ENCODE assay signal across 8 cellular contexts in the genomic region with DNA sequence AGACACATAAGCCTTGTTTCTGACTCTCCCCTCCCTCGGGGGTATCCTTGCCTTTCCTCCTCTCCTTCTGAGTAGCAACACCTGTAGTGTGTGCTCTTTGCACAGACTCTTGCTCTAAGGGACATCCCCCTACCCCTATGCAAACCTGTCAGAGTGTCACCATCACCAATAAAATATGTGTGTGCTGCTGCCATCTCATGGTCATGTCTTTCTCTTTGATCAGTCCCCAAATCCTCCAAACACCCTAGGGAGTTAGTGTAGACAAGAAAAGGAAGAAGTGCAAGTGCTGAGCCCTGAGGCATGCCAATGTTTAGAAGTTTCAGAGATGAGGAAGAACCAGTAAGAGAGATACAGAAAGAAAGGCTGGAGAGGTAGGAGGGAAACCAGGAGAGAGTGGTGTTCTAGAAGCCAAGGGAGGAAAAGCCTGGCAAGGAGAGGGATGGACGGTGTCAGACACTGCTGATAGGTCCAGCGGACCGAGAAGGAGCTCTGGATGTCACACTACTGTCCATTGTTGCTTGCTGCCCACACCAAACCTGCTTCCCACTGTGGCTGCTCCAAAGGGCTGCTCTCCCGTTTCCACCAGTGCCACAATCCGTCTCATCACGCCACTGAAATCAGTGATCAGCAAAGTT. TPM values are rescaled to one million over a fixed set of nuclear protein-coding genes. Genes with fewer than 3 reads are reported as not detected.
DNase-seq lines count a peak whose midpoint lies in the region; ATAC-seq and TF ChIP-seq lines count a peak whose summit lies in the region.

No MANE protein-coding gene starts in this region.

- H3K4me2 ChIP-seq in DOHH2 (ENCODE audit: low read length), result no peak overlapping the region

- H3K27ac Mint-ChIP-seq in glutamatergic neuron (ENCODE audit: unreplicated experiment), result no peak overlapping the region

- H4K20me1 ChIP-seq in DOHH2 (ENCODE audit: control insufficient read depth, insufficient read depth, low read depth, low read length), result no peaks in the 10 kb centered on the region

- H3K79me2 ChIP-seq in DOHH2 (ENCODE audit: control insufficient read depth, low read length), result no peaks in the 10 kb centered on the region

- H3K4me1 Mint-ChIP-seq in glutamatergic neuron (ENCODE audit: low read depth, unreplicated experiment), result peaks cover 3% of the 10 kb centered on the region

- H3K4me1 ChIP-seq in DOHH2 (ENCODE audit: control insufficient read depth, low read length), result peaks cover 5% of the 10 kb centered on the region

- H3K9me3 ChIP-seq in DOHH2 (ENCODE audit: control insufficient read depth, insufficient read depth, low read length), result no peaks in the 10 kb centered on the region

- TF ChIP-seq CTCF in DOHH2 (IDR thresholded peaks at IDR 0.05; ENCODE audit: low read depth, low read length, poor library complexity, severe bottlenecking) (peak; percentile 51), epithelial cell of proximal tubule (conservative IDR thresholded peaks at IDR 0.05; ENCODE audit: low read depth, low read length) (peak; percentile 63), glutamatergic neuron (IDR thresholded peaks at IDR 0.05; ENCODE audit: partially characterized antibody, unreplicated experiment) (no peak)

- no peaks in the 10 kb centered on the region; the same call in 1 of the 2 replicates for H3F3A ChIP-seq in DOHH2 (ENCODE audit: control insufficient read depth, insufficient read depth)

- ATAC-seq in GM21515 (IDR thresholded peaks at IDR 0.05; ENCODE audit: unreplicated experiment) (peak; percentile 59), HG02571 (IDR thresholded peaks at IDR 0.05; ENCODE audit: unreplicated experiment) (no peak)

- H3K4me3 ChIP-seq in DOHH2 (ENCODE audit: low read length), result no peak overlapping the region
- no peak overlapping the region for H3K4me3 ChIP-seq in epithelial cell of proximal tubule (ENCODE audit: low read depth, low read length)

- peaks cover 12% of the 10 kb centered on the region for H3K36me3 ChIP-seq in DOHH2 (ENCODE audit: control insufficient read depth, low read length)

- DNase-seq in NCI-H526 treated with DMSO at 0.1 percent for 48 hours (lab: John Stamatoyannopoulos, UW) (peak; percentile 8), epithelial cell of proximal tubule (ENCODE audit: low read depth) (no peak), glutamatergic neuron (no peak)
- no peak for DNase-seq in stimulated activated CD4-positive, alpha-beta T cell treated with anti-CD3 and anti-CD28 coated beads, Interleukin-1b, Interleukin-23, amount 100 ng/mL, for 48 hours
- no peak for DNase-seq in NK-92 treated with Interleukin-12 subunit alpha and Interleukin-12 subunit beta, amount 100 ng/mL, for 24 hours (lab: John Stamatoyannopoulos, UW)

- H3K9me3 Mint-ChIP-seq in glutamatergic neuron (ENCODE audit: unreplicated experiment), result no peaks in the 10 kb centered on the region

- no peaks in the 10 kb centered on the region for H3K36me3 Mint-ChIP-seq in glutamatergic neuron (ENCODE audit: unreplicated experiment)

- H3K27ac ChIP-seq in DOHH2 (ENCODE audit: low read depth, low read length), result no peak overlapping the region

- peaks cover 2% of the 10 kb centered on the region for H3K27me3 Mint-ChIP-seq in glutamatergic neuron (ENCODE audit: unreplicated experiment)

- no peaks in the 10 kb centered on the region for H3K9me2 ChIP-seq in DOHH2 (replicated peaks; ENCODE audit: control insufficient read depth, low read length)

- no peak overlapping the region for H3K4me3 Mint-ChIP-seq in glutamatergic neuron (ENCODE audit: unreplicated experiment)

- no peaks in the 10 kb centered on the region for H3K27me3 ChIP-seq in DOHH2 (ENCODE audit: control insufficient read depth, low read length)

RNA-seq across cellular contexts. Expression of a gene that starts 16.4 kb away (rescaled TPM):
- total RNA-seq in epithelial cell of proximal tubule, result 12.3 and 21.6 TPM in 2 replicates
- total RNA-seq in glutamatergic neuron (ENCODE audit: unreplicated experiment), result 18.4 TPM

RNA-seq across cellular contexts. Expression of a gene that starts 16.5 kb away (rescaled TPM):
- 16.1 and 19.2 TPM in 2 replicates for total RNA-seq in epithelial cell of proximal tubule
- total RNA-seq in glutamatergic neuron (ENCODE audit: unreplicated experiment), result 10.1 TPM

RNA-seq across cellular contexts. Expression of a gene that starts 22.6 kb away (rescaled TPM):
- total RNA-seq in epithelial cell of proximal tubule (0.29 and 0.52 TPM in 2 replicates), glutamatergic neuron (ENCODE audit: unreplicated experiment) (47.4 TPM)

Comparison
In these comparisons a context has a peak if more than half of its experiments do, and no peak if none do; other contexts are left out.
1. RNA of a gene that starts 22.6 kb away (total RNA-seq): 47.4 TPM in glutamatergic neuron (single experiment); 0.29 to 0.52 TPM in epithelial cell of proximal tubule; every median in the first group is over 10 times any median in the second.